Comparison of ENCODE assay signal across 10 cellular contexts in the genomic region with DNA sequence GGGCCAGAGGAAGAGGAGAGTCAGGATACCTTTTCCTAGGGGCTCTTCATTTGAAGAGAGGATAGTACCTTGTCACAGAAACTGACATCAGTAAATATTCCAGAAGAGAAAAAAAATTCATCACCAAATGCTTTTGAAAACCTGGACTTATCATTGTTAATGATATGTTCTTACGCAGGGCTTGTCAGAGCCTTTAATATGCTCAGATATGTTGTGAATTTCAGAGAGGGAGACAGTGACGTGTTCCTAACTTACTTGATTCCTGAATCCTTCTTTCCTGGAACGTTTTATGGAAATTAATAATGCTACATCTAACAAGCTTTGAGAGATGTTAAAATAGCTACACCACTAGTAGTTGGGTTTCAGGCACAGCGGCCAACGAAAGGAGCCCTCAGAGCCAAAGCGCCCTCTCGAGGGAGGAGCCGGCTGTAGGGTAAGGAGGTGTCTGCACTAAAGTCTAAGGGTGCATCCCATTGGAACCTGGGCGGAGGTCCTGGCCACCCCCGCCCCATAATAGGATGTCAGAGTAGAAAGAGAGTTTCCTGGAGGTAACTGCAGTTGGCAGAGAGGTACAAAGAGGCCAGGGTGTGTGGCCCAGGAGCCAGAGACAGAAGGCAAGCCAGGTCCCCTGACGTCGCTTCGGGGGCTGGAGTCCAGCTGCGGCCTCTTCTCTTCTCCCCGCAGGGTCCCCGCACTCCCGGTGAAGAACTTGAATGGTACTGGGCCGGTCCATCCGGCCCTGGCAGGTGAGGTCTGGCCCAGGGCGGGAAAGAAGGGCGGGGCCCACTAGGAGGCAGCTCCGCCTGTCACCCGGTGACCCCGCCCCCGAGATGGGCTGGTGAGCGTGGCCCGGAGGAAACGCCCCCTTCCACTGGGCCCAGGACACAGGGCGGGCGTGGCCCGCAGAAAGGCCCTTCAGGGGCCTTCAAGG. TPM values are rescaled to one million over a fixed set of nuclear protein-coding genes. Genes with fewer than 3 reads are reported as not detected.
DNase-seq lines count a peak whose midpoint lies in the region; ATAC-seq, FAIRE-seq and TF ChIP-seq lines count a peak whose summit lies in the region.
"Had no signal": no experiment of that assay in that cellular context is flagged by ENCODE, and none has a peak within 500 bp of the region (broad histone marks: within the 10 kb centered on the region; RNA-seq: fewer than 3 reads in every experiment).

No MANE protein-coding gene starts in this region.

- CTCF ChIA-PET in GM12878 (lab: Yijun Ruan, JAX): interaction anchor here (0.5 to 7.0 kb wide), 24 partner anchors 9 to 199 kb away, joined by 3 to 98 read pairs (median 6); no protein-coding TSS in a partner anchor

- no peak overlapping the region; a peak in 1 of 22 replicates for H3K9ac ChIP-seq in BLaER1 treated with 17β-estradiol and CSF1 and Interleukin-3, amounts not matched to agents 10 nM and 100 nM
- H3K9ac ChIP-seq in GM12878 (ENCODE audit: control insufficient read depth, insufficient read depth, low read length): no peak overlapping the region

- no peaks in the 10 kb centered on the region for H3K9me3 ChIP-seq in BLaER1 treated with 17β-estradiol and CSF1 and Interleukin-3, amounts not matched to agents 10 nM and 100 nM (replicated peaks in 1 of 11)
- H3K9me3 ChIP-seq in GM12878 (replicated peaks; ENCODE audit: control insufficient read depth, insufficient read depth, low read length): no peaks in the 10 kb centered on the region; the same call in 2 of the 3 replicates
- no peaks in the 10 kb centered on the region for H3K9me3 ChIP-seq in SJCRH30 (replicated peaks)

- peak; percentile 38 for ATAC-seq in HG02678 (IDR thresholded peaks at IDR 0.05; ENCODE audit: unreplicated experiment)
- ATAC-seq in GM12878: peak; percentile 50
- ATAC-seq in GM19035 (IDR thresholded peaks at IDR 0.05; ENCODE audit: unreplicated experiment): no peak

- no peak overlapping the region for H2AFZ ChIP-seq in GM12878 (ENCODE audit: control insufficient read depth, low read depth, low read length)

- peak; percentile 56 for FAIRE-seq in GM12878 (lab: Jason Lieb, UNC)

- DNase-seq in GM12878 (ENCODE audit: low read depth, low spot score) (no peak), left kidney (ENCODE audit: low read depth, low spot score) (peak; percentile 71), NCI-H146 treated with DMSO at 0.1 percent for 48 hours (lab: John Stamatoyannopoulos, UW; ENCODE audit: unreplicated experiment) (no peak), SJCRH30 (no peak), NCI-H1092 treated with DMSO at 0.1 percent for 48 hours (lab: John Stamatoyannopoulos, UW) (no peak)
- DNase-seq: activated CD4-positive, alpha-beta memory T cell treated with anti-CD3 and anti-CD28 coated beads, Interleukin-2, amount 10 ng/mL, durations not matched to agents 7 days and 5 days had no signal

- H3K79me2 ChIP-seq in GM12878 (ENCODE audit: control insufficient read depth, insufficient read depth, low read length): no peaks in the 10 kb centered on the region

- in situ Hi-C loops in GM12878 (cut with MboI): loop anchor here (10.0 kb wide), 1 partner anchor 48 kb away; no protein-coding TSS in a partner anchor

- no peaks in the 10 kb centered on the region for H3K27me3 ChIP-seq in BLaER1 treated with 17β-estradiol and CSF1 and Interleukin-3, amounts not matched to agents 10 nM and 100 nM
- H3K27me3 ChIP-seq in GM12878 (replicated peaks in 1 of 2; ENCODE audit: control insufficient read depth in 2 of 2, insufficient read depth in 2 of 2, low read length in 1 of 2): no peaks in the 10 kb centered on the region
- H3K27me3 ChIP-seq in SJCRH30: no peaks in the 10 kb centered on the region

- peak overlapping the region; percentile 60 to 87 (median 74) for H3K4me2 ChIP-seq in BLaER1 treated with 17β-estradiol and CSF1 and Interleukin-3, amounts not matched to agents 10 nM and 100 nM
- peak overlapping the region; percentile 55; the same call in 1 of the 2 replicates for H3K4me2 ChIP-seq in GM12878 (ENCODE audit: control insufficient read depth, insufficient read depth)

- peaks cover 14 to 61% (median 48%) of the 10 kb centered on the region in 10 experiments; a peak in 18 of 20 replicates for H3K4me1 ChIP-seq in BLaER1 treated with 17β-estradiol and CSF1 and Interleukin-3, amounts not matched to agents 10 nM and 100 nM
- H3K4me1 ChIP-seq in GM12878 (ENCODE audit: control insufficient read depth, insufficient read depth, low read length) (peaks cover 32% of the 10 kb centered on the region), SJCRH30 (no peaks in the 10 kb centered on the region)

- H4K20me1 ChIP-seq in BLaER1 treated with 17β-estradiol and CSF1 and Interleukin-3, amounts not matched to agents 10 nM and 100 nM: peaks cover 0 to 45% (median 9%) of the 10 kb centered on the region in 11 experiments; a peak in 8 of 22 replicates
- H4K20me1 ChIP-seq in GM12878 (ENCODE audit: control insufficient read depth, insufficient read depth): no peaks in the 10 kb centered on the region

- TF ChIP-seq RAD21 in GM12878 (IDR thresholded peaks at IDR 0.05; ENCODE audit: insufficient read depth, low read depth, low read length): peak; percentile 69

- H3K4me3 ChIP-seq in BLaER1 treated with 17β-estradiol and CSF1 and Interleukin-3, amounts not matched to agents 10 nM and 100 nM: peak overlapping the region in 6 of 10 experiments; percentile 27 to 51 (median 38); a peak in 7 of 20 replicates
- no peak overlapping the region for H3K4me3 ChIP-seq in GM12878
- H3K4me3 ChIP-seq in SJCRH30: no peak overlapping the region

- no peak for TF ChIP-seq POLR2A in GM12878 (IDR thresholded peaks at IDR 0.05; ENCODE audit: low read depth, low read length)

- POLR2A ChIA-PET in GM12878 (lab: Charles Lee): interaction anchor here (0.6 to 1.8 kb wide), 5 partner anchors 9 to 31 kb away, joined by 3 to 5 read pairs (median 4); no protein-coding TSS in a partner anchor

- WGBS in GM12878 (ENCODE audit: insufficient coverage, insufficient replicate concordance, low lambda C conversion rate, missing lambda C conversion rate): 10% methylated on average over 27 of the region's 31 CpGs

- no peak for TF ChIP-seq EP300 in GM12878 (IDR thresholded peaks at IDR 0.05; ENCODE audit: borderline replicate concordance in 1 of 2, control insufficient read depth in 1 of 2, low read depth in 2 of 2, low read length in 2 of 2)

- intact Hi-C loops in GM12878 (cut with micrococcal nuclease; ENCODE audit: unreplicated experiment): no loop called here

- peaks cover 0 to 30% (median 11%) of the 10 kb centered on the region in 11 experiments; a peak in 10 of 22 replicates for H3K36me3 ChIP-seq in BLaER1 treated with 17β-estradiol and CSF1 and Interleukin-3, amounts not matched to agents 10 nM and 100 nM
- H3K36me3 ChIP-seq in GM12878 (ENCODE audit: control insufficient read depth in 2 of 2, insufficient read depth in 2 of 2, low read length in 1 of 2) (no peaks in the 10 kb centered on the region), SJCRH30 (no peaks in the 10 kb centered on the region)

- no TSS peak for BruUV-seq in GM12878 (replicated peaks; lab: Mats Ljungman, UMichigan)

- RAD21 ChIA-PET in GM12878 (lab: Charles Lee; ENCODE audit: unreplicated experiment): interaction anchor here (0.5 to 3.2 kb wide), 20 partner anchors 9 to 192 kb away, joined by 3 to 48 read pairs (median 4); no protein-coding TSS in a partner anchor

- SMC1A ChIA-PET in GM12878 (lab: Charles Lee; ENCODE audit: uncharacterized antibody, unreplicated experiment): interaction anchor here (0.9 to 16.1 kb wide), 16 partner anchors 9 to 100 kb away, joined by 3 to 416 read pairs (median 4); a partner anchor contains a TSS

- H3K27ac ChIP-seq in BLaER1 treated with 17β-estradiol and CSF1 and Interleukin-3, amounts not matched to agents 10 nM and 100 nM: no peak overlapping the region
- H3K27ac ChIP-seq in GM12878 (ENCODE audit: control insufficient read depth, insufficient read depth): no peak overlapping the region
- no peak overlapping the region for H3K27ac ChIP-seq in SJCRH30

- peak; percentile 48 to 54 (median 53); a peak in 5 of 6 replicates for TF ChIP-seq CTCF in GM12878 (IDR thresholded peaks at IDR 0.05 in 2 of 3, conservative IDR thresholded peaks at IDR 0.05 in 1 of 3; ENCODE audit: control insufficient read depth in 2 of 3, extremely low read depth in 1 of 3, insufficient read depth in 1 of 3, low read depth in 3 of 3, low read length in 3 of 3)

RNA-seq across cellular contexts. Expression of a gene that starts 36.2 kb away (rescaled TPM):
- total RNA-seq in GM12878 (2013; cell fraction: nucleolus; rRNA removed): 57.9 and 66.9 TPM in 2 replicates
- 0.87 and 0.96 TPM in 2 replicates for total RNA-seq in GM12878 (2014; rRNA removed)
- 0.37 and 0.49 TPM in 2 replicates for total RNA-seq in GM12878 (2014; rRNA removed; fragmentation: Illumina TruSeq; extraction: Trizol)
- 2.3 and 2.8 TPM in 2 replicates for total RNA-seq in GM12878 (2021)
- 5.6 TPM for polyA plus RNA-seq in GM12878 (2011; ENCODE audit: low read depth)
- polyA plus RNA-seq in GM12878 (2011; rRNA removed): 0.62 and 0.83 TPM in 2 replicates
- 1.3 and 1.5 TPM in 2 replicates for polyA plus RNA-seq in GM12878 (2011; cell fraction: cytosol; rRNA removed)
- polyA plus RNA-seq in GM12878 (2011; cell fraction: nucleus; rRNA removed): 2.7 and 3.1 TPM in 2 replicates
- polyA plus RNA-seq in GM12878 (2012): 10.3 and 12.9 TPM in 2 replicates
- polyA plus RNA-seq in GM12878 (2014; fragmentation: Illumina TruSeq; extraction: Trizol): 0.46 and 1.1 TPM in 2 replicates
- under 1 TPM; 0.13 to 0.32 TPM for polyA plus RNA-seq in GM12878 (2014; fragmentation: Nextera tagmentation; extraction: Ambion mirVana)
- 1.2 and 1.3 TPM in 2 replicates for polyA plus RNA-seq in GM12878 (2014; rRNA removed)
- polyA plus RNA-seq in GM12878 (2016; fragmentation: Nextera tagmentation; extraction: Ambion mirVana): under 1 TPM; 0.09 to 0.33 TPM
- polyA minus RNA-seq in GM12878 (2011; rRNA and poly(A)+ RNA removed): 0.88 and 1.3 TPM in 2 replicates
- 0.52 and 1.1 TPM in 2 replicates for polyA minus RNA-seq in GM12878 (2011; cell fraction: cytosol; rRNA and poly(A)+ RNA removed)
- 1.1 TPM in 2 replicates for polyA minus RNA-seq in GM12878 (2011; cell fraction: nucleus; rRNA and poly(A)+ RNA removed)
- not detected in 2 replicates for total RNA-seq in SJCRH30 (2014; rRNA removed; shearing (Covaris generic))

RNA-seq across cellular contexts. Expression of a gene that starts 42.8 kb away (rescaled TPM):
- 6.7 and 11.6 TPM in 2 replicates for total RNA-seq in GM12878 (2013; cell fraction: nucleolus; rRNA removed)
- total RNA-seq in GM12878 (2014; rRNA removed) (1.0 TPM in 1 of 2 replicates, not detected in the other), GM12878 (2014; rRNA removed; fragmentation: Illumina TruSeq; extraction: Trizol) (not detected in 2 replicates), GM12878 (2021) (not detected in 2 replicates)
- polyA plus RNA-seq in GM12878 (2011; ENCODE audit: low read depth): 0.13 TPM
- polyA plus RNA-seq in GM12878 (2011; rRNA removed) (0.53 and 0.79 TPM in 2 replicates), GM12878 (2014; fragmentation: Illumina TruSeq; extraction: Trizol) (not detected in 2 replicates), GM12878 (2014; fragmentation: Nextera tagmentation; extraction: Ambion mirVana) (not detected), GM12878 (2014; rRNA removed) (0.04 TPM in 1 of 2 replicates, not detected in the other), GM12878 (2016; fragmentation: Nextera tagmentation; extraction: Ambion mirVana) (under 1 TPM; 0.12 to 0.25 TPM)
- 0.84 and 0.88 TPM in 2 replicates for polyA plus RNA-seq in GM12878 (2011; cell fraction: cytosol; rRNA removed)
- polyA plus RNA-seq in GM12878 (2011; cell fraction: nucleus; rRNA removed): 1.8 and 3.5 TPM in 2 replicates
- 0.24 and 0.31 TPM in 2 replicates for polyA plus RNA-seq in GM12878 (2012)
- polyA minus RNA-seq in GM12878 (2011; rRNA and poly(A)+ RNA removed): 0.22 and 1.2 TPM in 2 replicates
- polyA minus RNA-seq in GM12878 (2011; cell fraction: cytosol; rRNA and poly(A)+ RNA removed): 0.42 TPM in 1 of 2 replicates, not detected in the other
- polyA minus RNA-seq in GM12878 (2011; cell fraction: nucleus; rRNA and poly(A)+ RNA removed): 0.48 and 1.1 TPM in 2 replicates
- total RNA-seq in SJCRH30 (2014; rRNA removed; shearing (Covaris generic)): not detected in 2 replicates
- total RNA-seq: LHCN-M2 had no signal

RNA-seq across cellular contexts. Expression of a gene that starts 56.8 kb away (rescaled TPM):
- total RNA-seq in GM12878 (2013; cell fraction: nucleolus; rRNA removed): 0.39 and 0.44 TPM in 2 replicates
- total RNA-seq in GM12878 (2014; rRNA removed) (not detected in 2 replicates), GM12878 (2014; rRNA removed; fragmentation: Illumina TruSeq; extraction: Trizol) (not detected in 2 replicates), GM12878 (2021) (0.18 TPM in 1 of 2 replicates, not detected in the other)
- not detected for polyA plus RNA-seq in GM12878 (2011; ENCODE audit: low read depth)
- polyA plus RNA-seq in GM12878 (2011; rRNA removed) (not detected in 2 replicates), GM12878 (2014; fragmentation: Illumina TruSeq; extraction: Trizol) (not detected in 2 replicates), GM12878 (2014; fragmentation: Nextera tagmentation; extraction: Ambion mirVana) (not detected), GM12878 (2014; rRNA removed) (not detected in 2 replicates), GM12878 (2016; fragmentation: Nextera tagmentation; extraction: Ambion mirVana) (not detected)
- 0.07 TPM in 1 of 2 replicates, not detected in the other for polyA plus RNA-seq in GM12878 (2011; cell fraction: cytosol; rRNA removed)
- polyA plus RNA-seq in GM12878 (2011; cell fraction: nucleus; rRNA removed): not detected in 2 replicates
- 0.17 and 0.35 TPM in 2 replicates for polyA plus RNA-seq in GM12878 (2012)
- not detected in 2 replicates for polyA minus RNA-seq in GM12878 (2011; rRNA and poly(A)+ RNA removed)
- polyA minus RNA-seq in GM12878 (2011; cell fraction: cytosol; rRNA and poly(A)+ RNA removed): not detected in 2 replicates
- not detected in 2 replicates for polyA minus RNA-seq in GM12878 (2011; cell fraction: nucleus; rRNA and poly(A)+ RNA removed)
- not detected in 2 replicates for total RNA-seq in SJCRH30 (2014; rRNA removed; shearing (Covaris generic))
- total RNA-seq: LHCN-M2 had no signal

Comparison
In these comparisons a context has a peak if more than half of its experiments do, and no peak if none do; other contexts are left out.
1. H3K4me3 ChIP-seq: peak in BLaER1 treated with 17β-estradiol and CSF1 and Interleukin-3, amounts not matched to agents 10 nM and 100 nM (6 of 10); none in GM12878 (single experiment) and SJCRH30 (single experiment).